In genomic region chr11:36534276-36534675, GRCh38 we compare ENCODE assay signal across 27 cellular contexts.
"Had no signal": no experiment of that assay in that cellular context is flagged by ENCODE, and none has a peak within 500 bp of the region (broad histone marks: within the 10 kb centered on the region; RNA-seq: fewer than 3 reads in every experiment).

No MANE protein-coding gene starts in this region.

- H3K4me3 Mint-ChIP-seq: activated B cell treated with CpG ODN at 0.5 μM for 24 hours; activated naive CD8-positive, alpha-beta T cell; central memory CD8-positive, alpha-beta T cell; dendritic cell treated with granulocyte-macrophage colony-stimulating factor and Interleukin-4, amounts not matched to agents 40 ng/mL and 50 ng/mL, for 4 days; endodermal cell; mesothelial cell of epicardium; naive B cell; nephron progenitor cell had no signal

- DNase-seq: activated B cell treated with CpG ODN at 0.5 μM for 24 hours; activated CD4-positive, alpha-beta T cell treated with anti-CD3 and anti-CD28 coated beads for 4 hours; activated CD4-positive, alpha-beta T cell treated with anti-CD3 and anti-CD28 coated beads, Interleukin-2, amount 50 U/mL, for 48 hours; activated CD8-positive, alpha-beta memory T cell treated with anti-CD3 and anti-CD28 coated beads for 24 hours; activated effector memory CD4-positive, alpha-beta T cell treated with Interleukin-2 at 50 U/mL for 16 hours; activated naive CD4-positive, alpha-beta T cell treated with Interleukin-2 at 50 U/mL for 16 hours; anterior cingulate cortex; endodermal cell; foreskin fibroblast; head of caudate nucleus; hippocampal formation; naive B cell; nephron progenitor cell; ovary; stimulated activated CD4-positive, alpha-beta T cell treated with anti-CD3 and anti-CD28 coated beads, Interleukin-12 subunit alpha, Interleukin-12 subunit beta, amount 100 ng/mL, for 4 hours; stimulated activated CD4-positive, alpha-beta T cell treated with anti-CD3 and anti-CD28 coated beads, Interleukin-4, amount 100 ng/mL, for 1 hour; stomach; thyroid gland; upper lobe of left lung had no signal

- ATAC-seq: esophagus mucosa, sciatic nerve had no signal

- H3K4me1 Mint-ChIP-seq: activated B cell treated with CpG ODN at 0.5 μM for 24 hours; central memory CD8-positive, alpha-beta T cell; endodermal cell; naive B cell had no signal

- H3K27me3 Mint-ChIP-seq: central memory CD8-positive, alpha-beta T cell; dendritic cell treated with granulocyte-macrophage colony-stimulating factor and Interleukin-4, amounts not matched to agents 40 ng/mL and 50 ng/mL, for 4 days; progenitor cell of endocrine pancreas had no signal

- H3K27ac Mint-ChIP-seq: activated B cell treated with CpG ODN at 0.5 μM for 24 hours; activated naive CD8-positive, alpha-beta T cell; dendritic cell treated with granulocyte-macrophage colony-stimulating factor and Interleukin-4, amounts not matched to agents 40 ng/mL and 50 ng/mL, for 4 days; endodermal cell; mesothelial cell of epicardium; naive B cell; nephron progenitor cell; progenitor cell of endocrine pancreas had no signal

- H3K36me3 Mint-ChIP-seq: activated naive CD8-positive, alpha-beta T cell; mesothelial cell of epicardium; naive B cell had no signal

- FAIRE-seq: bronchial epithelial cell had no signal

- H3K9me3 Mint-ChIP-seq: activated B cell treated with CpG ODN at 0.5 μM for 24 hours; central memory CD8-positive, alpha-beta T cell; dendritic cell treated with granulocyte-macrophage colony-stimulating factor and Interleukin-4, amounts not matched to agents 40 ng/mL and 50 ng/mL, for 4 days; endodermal cell had no signal
